ENCODE assay signal across 22 cellular contexts in genomic region chr13:50167224-50167947, GRCh38.
A peak's percentile ranks its signal among the peaks of the same experiment; 100 is the strongest.
DNase-seq lines count a peak whose midpoint lies in the region; ATAC-seq and TF ChIP-seq lines count a peak whose summit lies in the region.
"Had no signal": no experiment of that assay in that cellular context is flagged by ENCODE, and none has a peak within 500 bp of the region (broad histone marks: within the 10 kb centered on the region; RNA-seq: fewer than 3 reads in every experiment).

No MANE protein-coding gene starts in this region.

- intact Hi-C loops in activated CD4-positive, alpha-beta T cell treated with anti-CD3 and anti-CD28 coated beads for 36 hours (cut with DNase I, micrococcal nuclease): loop anchor here (1.0 to 5.0 kb wide), 5 partner anchors 35 to 78 kb away; no protein-coding TSS in a partner anchor

- H3K27ac Mint-ChIP-seq in activated CD4-positive, alpha-beta T cell treated with anti-CD3 and anti-CD28 coated beads for 36 hours: no peak overlapping the region
- no peak overlapping the region for H3K27ac Mint-ChIP-seq in activated CD8-positive, alpha-beta memory T cell treated with anti-CD3 and anti-CD28 coated beads, Interleukin-2, amount 10 ng/mL, durations not matched to agents 7 days and 5 days
- H3K27ac Mint-ChIP-seq: activated CD4-positive, alpha-beta memory T cell treated with anti-CD3 and anti-CD28 coated beads, Interleukin-2, amount 10 ng/mL, durations not matched to agents 7 days and 5 days had no signal

- H3K4me3 Mint-ChIP-seq in activated CD4-positive, alpha-beta T cell treated with anti-CD3 and anti-CD28 coated beads for 36 hours: no peak overlapping the region
- H3K4me3 Mint-ChIP-seq in activated CD8-positive, alpha-beta memory T cell treated with anti-CD3 and anti-CD28 coated beads, Interleukin-2, amount 10 ng/mL, durations not matched to agents 7 days and 5 days: no peak overlapping the region
- H3K4me3 Mint-ChIP-seq: activated CD4-positive, alpha-beta memory T cell treated with anti-CD3 and anti-CD28 coated beads, Interleukin-2, amount 10 ng/mL, durations not matched to agents 7 days and 5 days had no signal

- no peaks in the 10 kb centered on the region for H3K36me3 Mint-ChIP-seq in activated CD4-positive, alpha-beta T cell treated with anti-CD3 and anti-CD28 coated beads for 36 hours (ENCODE audit: low read depth)
- H3K36me3 Mint-ChIP-seq in activated CD8-positive, alpha-beta memory T cell treated with anti-CD3 and anti-CD28 coated beads, Interleukin-2, amount 10 ng/mL, durations not matched to agents 7 days and 5 days: no peaks in the 10 kb centered on the region

- peak; percentile 27 for TF ChIP-seq CTCF in epithelial cell of esophagus (IDR thresholded peaks at IDR 0.05; ENCODE audit: insufficient read depth, low read depth, low read length, missing control alignments)

- peaks cover 2% of the 10 kb centered on the region for H3K9me3 Mint-ChIP-seq in activated CD4-positive, alpha-beta T cell treated with anti-CD3 and anti-CD28 coated beads for 36 hours (ENCODE audit: low read depth)
- no peaks in the 10 kb centered on the region for H3K9me3 Mint-ChIP-seq in activated CD8-positive, alpha-beta memory T cell treated with anti-CD3 and anti-CD28 coated beads, Interleukin-2, amount 10 ng/mL, durations not matched to agents 7 days and 5 days (ENCODE audit: low read depth)
- H3K9me3 Mint-ChIP-seq: activated CD4-positive, alpha-beta memory T cell treated with anti-CD3 and anti-CD28 coated beads, Interleukin-2, amount 10 ng/mL, durations not matched to agents 7 days and 5 days had no signal

- DNase-seq in activated CD4-positive, alpha-beta T cell treated with anti-CD3 and anti-CD28 coated beads for 36 hours: peak; percentile 24
- no peak for DNase-seq in activated CD4-positive, alpha-beta T cell treated with anti-CD3 and anti-CD28 coated beads for 48 hours
- DNase-seq in epithelial cell of esophagus (ENCODE audit: low read depth) (no peak), ecto neural progenitor cell (ENCODE audit: low spot score) (no peak)
- DNase-seq in activated CD8-positive, alpha-beta memory T cell treated with anti-CD3 and anti-CD28 coated beads, Interleukin-2, amount 10 ng/mL, durations not matched to agents 7 days and 5 days: no peak
- DNase-seq: activated CD4-positive, alpha-beta memory T cell treated with anti-CD3 and anti-CD28 coated beads, Interleukin-2, amount 10 ng/mL, durations not matched to agents 7 days and 5 days; activated effector memory CD4-positive, alpha-beta T cell treated with Interleukin-2 at 50 U/mL for 16 hours; aorta; DMS153; hypothalamus; Kasumi-1; kidney; mesenchymal stem cell; NCI-H146; NCI-H226; NK-92 treated with Interleukin-12 subunit alpha and Interleukin-12 subunit beta, amount 100 ng/mL, for 24 hours; psoas muscle; stimulated activated naive CD4-positive, alpha-beta T cell treated with Interleukin-2 at 50 U/mL for 16 hours; upper lobe of left lung had no signal

- POLR2A ChIA-PET in activated CD4-positive, alpha-beta T cell treated with anti-CD3 and anti-CD28 coated beads for 36 hours (lab: Charles Lee): interaction anchor here (0.6 to 1.4 kb wide), 5 partner anchors 12 to 365 kb away, joined by 3 to 5 read pairs (median 3); partner anchors contain the start of gene TRIM13

- CTCF ChIA-PET in activated CD4-positive, alpha-beta T cell treated with anti-CD3 and anti-CD28 coated beads for 36 hours (lab: Charles Lee): interaction anchor here (0.8 to 2.1 kb wide), 4 partner anchors 18 to 110 kb away, joined by 3 to 5 read pairs (median 4); no protein-coding TSS in a partner anchor
- CTCF ChIA-PET in activated CD8-positive, alpha-beta memory T cell treated with anti-CD3 and anti-CD28 coated beads, Interleukin-2, amount 10 ng/mL, durations not matched to agents 7 days and 5 days (lab: Charles Lee): interaction anchor here (0.6 to 0.8 kb wide), 2 partner anchors 78 to 96 kb away, joined by 3 read pairs; no protein-coding TSS in a partner anchor

- no peak overlapping the region for H3K4me3 ChIP-seq in epithelial cell of esophagus (ENCODE audit: low read length)
- H3K4me3 ChIP-seq: psoas muscle, upper lobe of left lung had no signal

- H3K27me3 Mint-ChIP-seq in activated CD4-positive, alpha-beta T cell treated with anti-CD3 and anti-CD28 coated beads for 36 hours: peaks cover 16% of the 10 kb centered on the region
- H3K27me3 Mint-ChIP-seq in activated CD8-positive, alpha-beta memory T cell treated with anti-CD3 and anti-CD28 coated beads, Interleukin-2, amount 10 ng/mL, durations not matched to agents 7 days and 5 days: peaks cover 34% of the 10 kb centered on the region

- peak; percentile 91 for ATAC-seq in activated CD4-positive, alpha-beta T cell treated with anti-CD3 and anti-CD28 coated beads for 36 hours
- ATAC-seq in GM18498 (IDR thresholded peaks at IDR 0.05; ENCODE audit: unreplicated experiment): peak; percentile 61
- ATAC-seq in HG02884 (IDR thresholded peaks at IDR 0.05; ENCODE audit: unreplicated experiment): peak; percentile 65
- no peak for ATAC-seq in HG03025 (IDR thresholded peaks at IDR 0.05; ENCODE audit: low FRiP score, unreplicated experiment)
- ATAC-seq in activated CD8-positive, alpha-beta memory T cell treated with anti-CD3 and anti-CD28 coated beads, Interleukin-2, amount 10 ng/mL, durations not matched to agents 7 days and 5 days: no peak
- ATAC-seq: psoas muscle had no signal

- peaks cover 14% of the 10 kb centered on the region for H3K4me1 Mint-ChIP-seq in activated CD4-positive, alpha-beta T cell treated with anti-CD3 and anti-CD28 coated beads for 36 hours
- H3K4me1 Mint-ChIP-seq in activated CD8-positive, alpha-beta memory T cell treated with anti-CD3 and anti-CD28 coated beads, Interleukin-2, amount 10 ng/mL, durations not matched to agents 7 days and 5 days: peaks cover 9% of the 10 kb centered on the region
- H3K4me1 Mint-ChIP-seq: activated CD4-positive, alpha-beta memory T cell treated with anti-CD3 and anti-CD28 coated beads, Interleukin-2, amount 10 ng/mL, durations not matched to agents 7 days and 5 days had no signal

Comparison
In these comparisons a context has a peak if more than half of its experiments do, and no peak if none do; other contexts are left out.
1. ATAC-seq: peak in activated CD4-positive, alpha-beta T cell treated with anti-CD3 and anti-CD28 coated beads for 36 hours (single experiment), GM18498 (single experiment) and HG02884 (single experiment); none in HG03025 (single experiment) and activated CD8-positive, alpha-beta memory T cell treated with anti-CD3 and anti-CD28 coated beads, Interleukin-2, amount 10 ng/mL, durations not matched to agents 7 days and 5 days (single experiment).